ENCODE assay signal across 1 cellular context in the genomic region with DNA sequence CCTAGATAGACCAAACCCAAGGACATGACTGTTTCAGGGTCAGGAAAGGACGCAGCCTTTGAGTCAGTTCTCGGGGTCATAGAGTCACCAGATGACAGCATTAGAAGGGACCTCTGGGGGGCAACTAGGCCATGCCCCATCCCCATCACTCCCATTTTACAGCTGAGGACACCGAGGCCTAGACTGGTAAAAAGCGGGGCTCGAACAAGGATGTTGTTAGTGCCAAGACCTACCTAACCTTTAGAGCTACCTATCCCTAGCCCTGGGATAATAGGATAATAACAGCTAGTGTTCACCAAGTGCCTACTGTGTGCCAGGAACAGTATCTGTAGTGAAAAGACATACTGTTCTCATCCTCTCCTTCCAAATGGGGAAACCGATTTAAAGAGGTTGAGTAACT.
TF ChIP-seq lines count a peak whose summit lies in the region.

No MANE protein-coding gene starts in this region.

TF ChIP-seq in A549, 52 proteins besides CTCF, POLR2A, EP300 and RAD21 (continued from another document):
- TF ChIP-seq, protein P1, sequence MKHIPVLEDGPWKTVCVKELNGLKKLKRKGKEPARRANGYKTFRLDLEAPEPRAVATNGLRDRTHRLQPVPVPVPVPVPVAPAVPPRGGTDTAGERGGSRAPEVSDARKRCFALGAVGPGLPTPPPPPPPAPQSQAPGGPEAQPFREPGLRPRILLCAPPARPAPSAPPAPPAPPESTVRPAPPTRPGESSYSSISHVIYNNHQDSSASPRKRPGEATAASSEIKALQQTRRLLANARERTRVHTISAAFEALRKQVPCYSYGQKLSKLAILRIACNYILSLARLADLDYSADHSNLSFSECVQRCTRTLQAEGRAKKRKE (CRISPR knock-in tag; IDR thresholded peaks at IDR 0.05; ENCODE audit: low read depth): no peak
TF ChIP-seq in A549: peak in this region for 0.
